In genomic region chr22:41920271-41920976, GRCh38 we compare ENCODE assay signal across 9 cellular contexts. TPM values are rescaled to one million over a fixed set of nuclear protein-coding genes. Genes with fewer than 3 reads are reported as not detected.
DNase-seq lines count a peak whose midpoint lies in the region; ATAC-seq and TF ChIP-seq lines count a peak whose summit lies in the region.
"Had no signal": no experiment of that assay in that cellular context is flagged by ENCODE, and none has a peak within 500 bp of the region (broad histone marks: within the 10 kb centered on the region; RNA-seq: fewer than 3 reads in every experiment).

No MANE protein-coding gene starts in this region.

- no peaks in the 10 kb centered on the region for H3K27me3 ChIP-seq in Caco-2 (replicated peaks; ENCODE audit: control insufficient read depth, insufficient read depth, low read length)

- DNase-seq in central memory CD8-positive, alpha-beta T cell (ENCODE audit: low spot score in 2 of 2) = no peak
- DNase-seq in Caco-2 = no peak
- DNase-seq in left colon = no peak
- DNase-seq in Kasumi-1 (lab: John Stamatoyannopoulos, UW) = no peak
- DNase-seq: IMR-90 had no signal

- no peak for TF ChIP-seq CTCF in Caco-2 (IDR thresholded peaks at IDR 0.05; ENCODE audit: insufficient read depth in 1 of 2, low read depth in 1 of 2, low read length in 1 of 2, severe bottlenecking in 1 of 2, unreplicated experiment in 1 of 2)

- no peaks in the 10 kb centered on the region for H3K9me3 Mint-ChIP-seq in central memory CD8-positive, alpha-beta T cell
- no peaks in the 10 kb centered on the region for H3K9me3 Mint-ChIP-seq in Caco-2 (ENCODE audit: unreplicated experiment)

- CTCF ChIA-PET in Caco-2 (lab: Charles Lee) = no interaction called here

- ATAC-seq in GM19035 (IDR thresholded peaks at IDR 0.05; ENCODE audit: unreplicated experiment) (peak; percentile 23), HG02884 (IDR thresholded peaks at IDR 0.05; ENCODE audit: unreplicated experiment) (peak; percentile 13), GM19328 (IDR thresholded peaks at IDR 0.05; ENCODE audit: unreplicated experiment) (no peak), left colon (no peak)
- ATAC-seq in central memory CD8-positive, alpha-beta T cell (replicated peaks; ENCODE audit: extremely low read depth, poor library complexity, severe bottlenecking) = no peak

- POLR2A ChIA-PET in Caco-2 (lab: Charles Lee) = no interaction called here

- H3K4me3 Mint-ChIP-seq in central memory CD8-positive, alpha-beta T cell = peak overlapping the region; percentile 61
- H3K4me3 Mint-ChIP-seq in Caco-2 (ENCODE audit: unreplicated experiment) = no peak overlapping the region

- H3K9me3 ChIP-seq in Caco-2 = no peaks in the 10 kb centered on the region

- peaks cover 11% of the 10 kb centered on the region for H3K4me1 Mint-ChIP-seq in central memory CD8-positive, alpha-beta T cell
- H3K4me1 Mint-ChIP-seq in Caco-2 (ENCODE audit: low read depth, unreplicated experiment) = no peaks in the 10 kb centered on the region

- H3K4me3 ChIP-seq in skin epidermis = peak overlapping the region; percentile 31 to 50 (median 39)
- no peak overlapping the region for H3K4me3 ChIP-seq in Caco-2 (ENCODE audit: low read depth, low read length)

- no TSS peak for BruUV-seq in Caco-2 (replicated peaks; lab: Mats Ljungman, UMichigan)

- H3K27me3 Mint-ChIP-seq in central memory CD8-positive, alpha-beta T cell = peaks cover 22% of the 10 kb centered on the region
- H3K27me3 Mint-ChIP-seq in Caco-2 (ENCODE audit: insufficient read depth, unreplicated experiment) = peaks cover 9% of the 10 kb centered on the region

- no peak overlapping the region for H3K27ac Mint-ChIP-seq in central memory CD8-positive, alpha-beta T cell (ENCODE audit: low read depth)
- H3K27ac Mint-ChIP-seq in Caco-2 (ENCODE audit: unreplicated experiment) = no peak overlapping the region

- H3K36me3 Mint-ChIP-seq in central memory CD8-positive, alpha-beta T cell (ENCODE audit: insufficient read depth) = peaks cover 2% of the 10 kb centered on the region
- H3K36me3 Mint-ChIP-seq in Caco-2 (ENCODE audit: insufficient read depth, unreplicated experiment) = peaks cover under 1% of the 10 kb centered on the region

- intact Hi-C loops in Caco-2 (cut with micrococcal nuclease; ENCODE audit: unreplicated experiment) (no loop called here), left colon (cut with DNase I, micrococcal nuclease) (no loop called here)

- no peaks in the 10 kb centered on the region for H3K36me3 ChIP-seq in Caco-2 (ENCODE audit: control insufficient read depth, insufficient read depth, low read length)

- peak overlapping the region in 6 of 21 experiments; percentile 37 to 69 (median 62) for H3K27ac ChIP-seq in skin epidermis

- no peaks in the 10 kb centered on the region for H3K4me1 ChIP-seq in Caco-2

RNA-seq across cellular contexts. Expression of gene SHISA8, which starts 5.5 kb away (rescaled TPM):
- total RNA-seq in Caco-2 (2022) = 1.4 and 2.2 TPM in 2 replicates
- total RNA-seq in left colon = not detected
- total RNA-seq: IMR-90 had no signal

RNA-seq across cellular contexts. Expression of gene TNFRSF13C, which starts 6.2 kb away (rescaled TPM):
- total RNA-seq in Caco-2 (2022) = 2.2 and 2.4 TPM in 2 replicates
- total RNA-seq in left colon = 1 to 10 TPM; 1.2 to 1.5 TPM

RNA-seq across cellular contexts. Expression of gene CENPM, which starts 26.5 kb away (rescaled TPM):
- total RNA-seq in Caco-2 (2022) (44.1 and 46.4 TPM in 2 replicates), left colon (10 to 100 TPM in 1 of 2 donors, 1 to 10 TPM in 1; 7.5 to 16.4 TPM)

RNA-seq across cellular contexts. Expression of gene SEPTIN3, which starts 48.8 kb away (rescaled TPM):
- 2.2 TPM in 2 replicates for total RNA-seq in Caco-2 (2022)
- total RNA-seq in left colon = under 1 TPM; 0.43 to 0.56 TPM

Comparison
In these comparisons a context has a peak if more than half of its experiments do, and no peak if none do; other contexts are left out.
1. ATAC-seq: peak in GM19035 (single experiment) and HG02884 (single experiment); none in central memory CD8-positive, alpha-beta T cell (single experiment), GM19328 (single experiment) and left colon (single experiment).